Comparison of ENCODE assay signal across 1 cellular context in genomic region chr15:72671531-72671930, GRCh38.
TF ChIP-seq lines count a peak whose summit lies in the region.

No MANE protein-coding gene starts in this region.

TF ChIP-seq in H1, 55 proteins besides CTCF, POLR2A, EP300 and RAD21:
- TF ChIP-seq CBX5 (IDR thresholded peaks at IDR 0.05; ENCODE audit: low read depth, low read length) (no peak), RXRA (IDR thresholded peaks at IDR 0.05; ENCODE audit: insufficient read depth, low read depth, low read length) (no peak), NRF1 (IDR thresholded peaks at IDR 0.05; ENCODE audit: low read depth, low read length) (no peak), CTBP2 (IDR thresholded peaks at IDR 0.05; ENCODE audit: borderline replicate concordance, insufficient read depth, insufficient read length, low read length) (no peak), MAX (IDR thresholded peaks at IDR 0.05) (no peak), CREB1 (IDR thresholded peaks at IDR 0.05) (no peak), TAF7 (optimal IDR thresholded peaks at IDR 0.05; ENCODE audit: borderline replicate concordance, low read depth, low read length) (no peak), KDM1A (IDR thresholded peaks at IDR 0.05; ENCODE audit: borderline replicate concordance, low read length) (no peak), EZH2 (IDR thresholded peaks at IDR 0.05; ENCODE audit: low read depth, low read length, severe bottlenecking) (no peak), SIN3A (conservative IDR thresholded peaks at IDR 0.05 in 1 of 2, IDR thresholded peaks at IDR 0.05 in 1 of 2; ENCODE audit: low read depth in 1 of 2, low read length in 2 of 2) (no peak), BCL11A (IDR thresholded peaks at IDR 0.05; ENCODE audit: low read depth in 2 of 2, low read length in 2 of 2) (no peak), FOSL1 (IDR thresholded peaks at IDR 0.05; ENCODE audit: insufficient read depth, low read depth, low read length) (no peak), USF2 (IDR thresholded peaks at IDR 0.05; ENCODE audit: low read length) (no peak), HDAC6 (IDR thresholded peaks at IDR 0.05; ENCODE audit: low read depth, low read length) (no peak), MAFK (IDR thresholded peaks at IDR 0.05; ENCODE audit: low read depth, low read length) (no peak), POLR2AphosphoS5 (IDR thresholded peaks at IDR 0.05; ENCODE audit: low read depth, low read length) (no peak), GTF2F1 (IDR thresholded peaks at IDR 0.05; ENCODE audit: borderline replicate concordance, low read depth, low read length) (no peak), RFX5 (IDR thresholded peaks at IDR 0.05; ENCODE audit: borderline replicate concordance, low read depth, low read length) (no peak), SIRT6 (IDR thresholded peaks at IDR 0.05; ENCODE audit: low read length) (no peak), SUZ12 (IDR thresholded peaks at IDR 0.05; ENCODE audit: low read length) (no peak)
